Comparison of ENCODE assay signal across 18 cellular contexts in the genomic region with DNA sequence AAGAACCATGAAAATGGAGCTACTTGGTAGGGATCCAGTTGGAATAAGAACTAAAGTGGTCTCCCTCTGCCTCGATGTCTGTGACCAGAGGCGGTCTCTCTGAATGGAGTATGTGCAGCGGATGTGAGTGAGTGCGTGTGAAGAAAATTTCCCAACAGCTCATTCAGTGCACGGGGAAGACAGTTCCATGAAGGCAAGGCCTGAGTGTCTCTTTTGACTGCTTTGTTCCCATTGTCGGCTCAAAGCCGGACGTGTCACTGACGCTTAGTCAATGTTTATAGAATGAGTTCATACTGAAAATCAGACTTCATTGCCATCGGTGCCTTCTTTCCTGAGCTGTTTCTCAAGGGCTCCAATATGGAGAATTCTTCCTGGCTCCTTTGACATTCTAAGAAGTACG. TPM values are rescaled to one million over a fixed set of nuclear protein-coding genes. Genes with fewer than 3 reads are reported as not detected.
DNase-seq lines count a peak whose midpoint lies in the region; ATAC-seq, FAIRE-seq and TF ChIP-seq lines count a peak whose summit lies in the region.
"Had no signal": no experiment of that assay in that cellular context is flagged by ENCODE, and none has a peak within 500 bp of the region (broad histone marks: within the 10 kb centered on the region; RNA-seq: fewer than 3 reads in every experiment).

No MANE protein-coding gene starts in this region.

- TF ChIP-seq RAD21 in A549 (conservative IDR thresholded peaks at IDR 0.05 in 1 of 2, IDR thresholded peaks at IDR 0.05 in 1 of 2) = no peak; a peak in 2 of 5 replicates

- H3K4me2 ChIP-seq in A549 = peak overlapping the region; percentile 38
- H3K4me2 ChIP-seq: smooth muscle cell had no signal

- peak; percentile 60 to 72 for ATAC-seq in A549
- ATAC-seq in HG03108 (IDR thresholded peaks at IDR 0.05; ENCODE audit: unreplicated experiment) = no peak
- ATAC-seq in HG02678 (IDR thresholded peaks at IDR 0.05; ENCODE audit: unreplicated experiment) = no peak
- ATAC-seq: activated naive CD8-positive, alpha-beta T cell treated with anti-CD3 and anti-CD28 coated beads, Interleukin-2, amount 50 U/mL, for 24 hours; Right ventricle myocardium inferior; stimulated activated naive CD8-positive, alpha-beta T cell treated with anti-CD3 and anti-CD28 coated beads, Interleukin-15, amount 100 ng/mL, for 72 hours had no signal

- POLR2A ChIA-PET in A549 (lab: Yijun Ruan, JAX) = interaction anchor here (1.1 kb wide), 1 partner anchor 11 kb away, joined by 3 read pairs; no protein-coding TSS in a partner anchor

- WGBS in A549 (ENCODE audit: missing lambda C conversion rate) = 12% methylated on average over 11 of the region's 11 CpGs

- H3K27me3 ChIP-seq in ascending aorta = no peaks in the 10 kb centered on the region

- peak; percentile 51 for FAIRE-seq in A549 (lab: Jason Lieb, UNC)

- H3K4me3 ChIP-seq in A549 (no peak overlapping the region), ascending aorta (no peak overlapping the region), foreskin fibroblast (ENCODE audit: low read depth in 1 of 2, low read length in 2 of 2) (no peak overlapping the region)
- H3K4me3 ChIP-seq: dorsolateral prefrontal cortex, smooth muscle cell had no signal

- peaks cover 54% of the 10 kb centered on the region for H3K4me1 ChIP-seq in A549
- H3K4me1 ChIP-seq in ascending aorta = peaks cover 8 to 18% of the 10 kb centered on the region in 2 donors

- intact Hi-C loops in ascending aorta (cut with DNase I) = loop anchor here (1.0 kb wide), 1 partner anchor 45 kb away; no protein-coding TSS in a partner anchor

- no peak for TF ChIP-seq POLR2A in A549 (IDR thresholded peaks at IDR 0.05; ENCODE audit: low read length)

- H3K9me3 ChIP-seq in A549 (no peaks in the 10 kb centered on the region), ascending aorta (no peaks in the 10 kb centered on the region)

- DNase-seq in A549 (ENCODE audit: low read depth in 1 of 2, low spot score in 1 of 2) (peak; percentile 43 to 83), H4 (ENCODE audit: low spot score) (peak; percentile 56), ascending aorta (ENCODE audit: low spot score in 2 of 2) (peak in 1 of 2 donors; percentile 78), foreskin fibroblast (peak; percentile 72 to 84), mucosa of gallbladder (ENCODE audit: low spot score) (no peak), GDM1 (lab: John Stamatoyannopoulos, UW) (no peak)
- DNase-seq: activated CD4-positive, alpha-beta T cell treated with anti-CD3 and anti-CD28 coated beads, Interleukin-2, amount 10 ng/mL, durations not matched to agents 7 days and 5 days; activated naive CD8-positive, alpha-beta T cell treated with anti-CD3 and anti-CD28 coated beads, Interleukin-2, amount 50 U/mL, for 24 hours; activated T-cell treated with anti-CD3 and anti-CD28 coated beads, Interleukin-2, amount 50 U/mL, for 48 hours; DMS79; dorsolateral prefrontal cortex; mesendoderm; NCI-H187; stimulated activated naive CD8-positive, alpha-beta T cell treated with anti-CD3 and anti-CD28 coated beads, Interleukin-15, amount 100 ng/mL, for 72 hours had no signal

- no peak for TF ChIP-seq CTCF in A549 (IDR thresholded peaks at IDR 0.05)
- TF ChIP-seq CTCF in ascending aorta (IDR thresholded peaks at IDR 0.05) = no peak
- no peak for TF ChIP-seq CTCF in foreskin fibroblast (IDR thresholded peaks at IDR 0.05; ENCODE audit: low read depth, low read length)

- H3K27ac ChIP-seq in A549 (peak overlapping the region; percentile 73 to 85), ascending aorta (peak overlapping the region; percentile 84 to 90)
- H3K27ac ChIP-seq: dorsolateral prefrontal cortex had no signal

- CTCF ChIA-PET in A549 (lab: Yijun Ruan, JAX) = interaction anchor here (1.0 to 2.6 kb wide), 8 partner anchors 8 to 303 kb away, joined by 3 to 14 read pairs (median 7); no protein-coding TSS in a partner anchor

- peak; percentile 46 to 58; a peak in 2 of 5 replicates for TF ChIP-seq EP300 in A549 (IDR thresholded peaks at IDR 0.05)

- H3K36me3 ChIP-seq in ascending aorta = no peaks in the 10 kb centered on the region

TF ChIP-seq in A549, 52 proteins besides CTCF, POLR2A, EP300 and RAD21:
- TF ChIP-seq JUNB (IDR thresholded peaks at IDR 0.05) (peak; percentile 71; the same call in 1 of the 2 replicates), KDM1A (IDR thresholded peaks at IDR 0.05; ENCODE audit: low read depth) (no peak), HES2 (IDR thresholded peaks at IDR 0.05) (no peak), ZSCAN20 (CRISPR knock-in tag; IDR thresholded peaks at IDR 0.05) (peak; percentile 38; the same call in 1 of the 2 replicates), FOSL2 (IDR thresholded peaks at IDR 0.05) (peak; percentile 72), FOSL2 (CRISPR knock-in tag; IDR thresholded peaks at IDR 0.05) (peak; percentile 81), FOXS1 (CRISPR knock-in tag; IDR thresholded peaks at IDR 0.05) (peak; percentile 57; the same call in 1 of the 2 replicates), ATOH8 (CRISPR knock-in tag; IDR thresholded peaks at IDR 0.05; ENCODE audit: low read depth) (peak; percentile 64; the same call in 1 of the 2 replicates), JUN (IDR thresholded peaks at IDR 0.05) (peak in 1 of 2 experiments; percentile 45; a peak in 1 of 5 replicates), CEBPB (IDR thresholded peaks at IDR 0.05) (peak in 1 of 2 experiments; percentile 55; a peak in 1 of 4 replicates), GATA3 (IDR thresholded peaks at IDR 0.05; ENCODE audit: borderline replicate concordance) (peak; percentile 61; the same call in 1 of the 2 replicates), BHLHE40 (IDR thresholded peaks at IDR 0.05; ENCODE audit: low read depth, low read length) (no peak), HOXB13 (CRISPR knock-in tag; IDR thresholded peaks at IDR 0.05; ENCODE audit: low read depth) (no peak), EHMT2 (IDR thresholded peaks at IDR 0.05; ENCODE audit: low read depth) (no peak), MAX (IDR thresholded peaks at IDR 0.05) (peak; percentile 66; the same call in 1 of the 2 replicates), SMC3 (IDR thresholded peaks at IDR 0.05) (peak; percentile 28; the same call in 1 of the 3 replicates)
- TF ChIP-seq, protein P1, sequence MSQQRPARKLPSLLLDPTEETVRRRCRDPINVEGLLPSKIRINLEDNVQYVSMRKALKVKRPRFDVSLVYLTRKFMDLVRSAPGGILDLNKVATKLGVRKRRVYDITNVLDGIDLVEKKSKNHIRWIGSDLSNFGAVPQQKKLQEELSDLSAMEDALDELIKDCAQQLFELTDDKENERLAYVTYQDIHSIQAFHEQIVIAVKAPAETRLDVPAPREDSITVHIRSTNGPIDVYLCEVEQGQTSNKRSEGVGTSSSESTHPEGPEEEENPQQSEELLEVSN (IDR thresholded peaks at IDR 0.05; ENCODE audit: borderline replicate concordance, low read depth) = peak; percentile 16; the same call in 1 of the 2 replicates

RNA-seq across cellular contexts. Expression of gene GRB10, which starts 55.3 kb away (rescaled TPM):
- 23.2 and 42.3 TPM in 2 replicates for polyA plus RNA-seq in A549 (2011; rRNA removed)
- 10.1 and 12.7 TPM in 2 replicates for polyA plus RNA-seq in A549 (2012; cell fraction: cytosol; rRNA removed)
- 19.9 and 33.8 TPM in 2 replicates for polyA plus RNA-seq in A549 (2012; cell fraction: nucleus; rRNA removed)
- 34.7 to 37.6 TPM (median 37.0 TPM) in 3 replicates for polyA plus RNA-seq in A549 (2017; fragmentation: RNase III; extraction: RNeasy Plus Mini Kit Qiagen cat#74134 plus additional on column Dnase treatment)
- 64.5 and 88.4 TPM in 2 replicates for polyA minus RNA-seq in A549 (2011; rRNA and poly(A)+ RNA removed)
- 47.3 and 50.3 TPM in 2 replicates for total RNA-seq in H4 (2014; rRNA removed; shearing (Covaris generic))
- total RNA-seq in ascending aorta = 53.4 TPM
- total RNA-seq in mucosa of gallbladder = 106 TPM

Comparison
In these comparisons a context has a peak if more than half of its experiments do, and no peak if none do; other contexts are left out.
1. ATAC-seq: peak in A549 (2 of 2); none in HG03108 (single experiment) and HG02678 (single experiment).
2. DNase-seq: peak in A549 (2 of 2), H4 (single experiment) and foreskin fibroblast (2 of 2); none in mucosa of gallbladder (single experiment) and GDM1 (single experiment).